26 cellular contexts compared by ENCODE assay signal in genomic region chr22:35335468-35335867, GRCh38. TPM values are rescaled to one million over a fixed set of nuclear protein-coding genes. Genes with fewer than 3 reads are reported as not detected.
DNase-seq lines count a peak whose midpoint lies in the region; ATAC-seq and TF ChIP-seq lines count a peak whose summit lies in the region.
"Had no signal": no experiment of that assay in that cellular context is flagged by ENCODE, and none has a peak within 500 bp of the region (broad histone marks: within the 10 kb centered on the region; RNA-seq: fewer than 3 reads in every experiment).

No MANE protein-coding gene starts in this region.

- peaks cover 14% of the 10 kb centered on the region for H3K36me3 ChIP-seq in PC-9 (ENCODE audit: low read depth)
- H3K36me3 ChIP-seq: HAP-1 had no signal

- no peaks in the 10 kb centered on the region; the same call in 1 of the 2 replicates for H4K20me1 ChIP-seq in PC-9 (ENCODE audit: insufficient read depth)

- no peak overlapping the region for H3K27ac ChIP-seq in PC-9
- H3K27ac ChIP-seq: esophagus squamous epithelium, right lobe of liver had no signal

- peaks cover 7% of the 10 kb centered on the region in 2 donors for H3K36me3 Mint-ChIP-seq in activated naive CD4-positive, alpha-beta T cell treated with anti-CD3 and anti-CD28 coated beads, Interleukin-2, amount 50 U/mL, for 72 hours
- H3K36me3 Mint-ChIP-seq in activated naive CD4-positive, alpha-beta T cell treated with anti-CD3 and anti-CD28 coated beads for 36 hours (ENCODE audit: low read depth) = peaks cover 31% of the 10 kb centered on the region
- peaks cover 27% of the 10 kb centered on the region for H3K36me3 Mint-ChIP-seq in central memory CD8-positive, alpha-beta T cell (ENCODE audit: insufficient read depth)
- peaks cover 79% of the 10 kb centered on the region for H3K36me3 Mint-ChIP-seq in stimulated activated memory B cell treated with anti-CD40 and anti-IgM and Interleukin-4, amounts not matched to agents 10 μg/mL and 1 μg/mL and 100 μg/mL, for 72 hours

- H2AFZ ChIP-seq in PC-9 = no peak overlapping the region

- no TSS peak for BruUV-seq in PC-9 (replicated peaks; lab: Mats Ljungman, UMichigan)

- H3K4me3 ChIP-seq in PC-9 = no peak overlapping the region
- H3K4me3 ChIP-seq: esophagus squamous epithelium, HAP-1, right lobe of liver had no signal

- H3K79me2 ChIP-seq in PC-9 (ENCODE audit: low read depth) = no peaks in the 10 kb centered on the region

- no peaks in the 10 kb centered on the region for H3K9me2 ChIP-seq in PC-9 (ENCODE audit: insufficient read depth)

- TF ChIP-seq CTCF in PC-9 (conservative IDR thresholded peaks at IDR 0.05) = no peak

- no peak for DNase-seq in activated naive CD4-positive, alpha-beta T cell treated with anti-CD3 and anti-CD28 coated beads, Interleukin-2, amount 50 U/mL, for 72 hours (ENCODE audit: low spot score in 2 of 2)
- no peak for DNase-seq in activated naive CD4-positive, alpha-beta T cell treated with anti-CD3 and anti-CD28 coated beads for 36 hours
- peak; percentile 36 to 61 for DNase-seq in PC-9
- DNase-seq in central memory CD8-positive, alpha-beta T cell (ENCODE audit: low spot score in 2 of 2) = no peak
- no peak for DNase-seq in NCI-H2081 treated with DMSO at 0.1 percent for 48 hours (lab: John Stamatoyannopoulos, UW)
- DNase-seq: activated CD4-positive, alpha-beta T cell treated with anti-CD3 and anti-CD28 coated beads for 36 hours; activated T-cell treated with anti-CD3 and anti-CD28 coated beads, Interleukin-2, amount 50 U/mL, for 1 hour; caudate nucleus; COR-L47; effector CD4-positive, alpha-beta T cell; EL; esophagus squamous epithelium; glutamatergic neuron; KG1; NCI-H1092; NCI-H524 treated with DMSO at 0.1 percent for 48 hours; occipital lobe; right lobe of liver; SHP77 treated with DMSO at 0.1 percent for 48 hours; stimulated activated naive CD8-positive, alpha-beta T cell treated with anti-CD3 and anti-CD28 coated beads, Interleukin-15, amount 100 ng/mL, for 72 hours; T1000; trophoblast cell had no signal

- no peak overlapping the region for H3K4me3 Mint-ChIP-seq in activated naive CD4-positive, alpha-beta T cell treated with anti-CD3 and anti-CD28 coated beads for 36 hours
- no peak overlapping the region for H3K4me3 Mint-ChIP-seq in central memory CD8-positive, alpha-beta T cell
- no peak overlapping the region for H3K4me3 Mint-ChIP-seq in stimulated activated memory B cell treated with anti-CD40 and anti-IgM and Interleukin-4, amounts not matched to agents 10 μg/mL and 1 μg/mL and 100 μg/mL, for 72 hours
- H3K4me3 Mint-ChIP-seq: activated CD4-positive, alpha-beta T cell treated with anti-CD3 and anti-CD28 coated beads for 36 hours; stimulated activated naive CD8-positive, alpha-beta T cell treated with anti-CD3 and anti-CD28 coated beads, Interleukin-15, amount 100 ng/mL, for 72 hours had no signal

- H3K4me1 Mint-ChIP-seq in activated naive CD4-positive, alpha-beta T cell treated with anti-CD3 and anti-CD28 coated beads for 36 hours (ENCODE audit: low read depth) = peaks cover 17% of the 10 kb centered on the region
- peaks cover 11% of the 10 kb centered on the region for H3K4me1 Mint-ChIP-seq in central memory CD8-positive, alpha-beta T cell
- H3K4me1 Mint-ChIP-seq in stimulated activated memory B cell treated with anti-CD40 and anti-IgM and Interleukin-4, amounts not matched to agents 10 μg/mL and 1 μg/mL and 100 μg/mL, for 72 hours = peaks cover 39% of the 10 kb centered on the region

- H3K4me2 ChIP-seq in PC-9 = no peak overlapping the region

- 0 out of 2 replicates have a peak, but pooled peaks cover 4% of the 10 kb centered on the region for H3K4me1 ChIP-seq in PC-9 (replicated peaks; ENCODE audit: insufficient read depth)
- H3K4me1 ChIP-seq: HAP-1 had no signal

- CTCF ChIA-PET in activated naive CD4-positive, alpha-beta T cell treated with anti-CD3 and anti-CD28 coated beads for 36 hours (lab: Charles Lee) = interaction anchor here (0.6 to 1.0 kb wide), 2 partner anchors 9 to 16 kb away, joined by 4 to 5 read pairs; no protein-coding TSS in a partner anchor
- CTCF ChIA-PET in PC-9 (lab: Charles Lee) = no interaction called here

- no peaks in the 10 kb centered on the region for H3K27me3 ChIP-seq in PC-9 (ENCODE audit: insufficient read depth, low read depth)
- H3K27me3 ChIP-seq: esophagus squamous epithelium, right lobe of liver had no signal

- POLR2A ChIA-PET in PC-9 (lab: Charles Lee; ENCODE audit: unreplicated experiment) = no interaction called here

- no peak for ATAC-seq in activated naive CD4-positive, alpha-beta T cell treated with anti-CD3 and anti-CD28 coated beads, Interleukin-2, amount 50 U/mL, for 72 hours
- no peak for ATAC-seq in central memory CD8-positive, alpha-beta T cell (replicated peaks; ENCODE audit: extremely low read depth, poor library complexity, severe bottlenecking)
- no peak for ATAC-seq in stimulated activated memory B cell treated with anti-CD40 and anti-IgM and Interleukin-4, amounts not matched to agents 10 μg/mL and 1 μg/mL and 100 μg/mL, for 72 hours
- ATAC-seq in HG02973 (IDR thresholded peaks at IDR 0.05; ENCODE audit: unreplicated experiment) = no peak
- ATAC-seq in GM18867 (IDR thresholded peaks at IDR 0.05; ENCODE audit: unreplicated experiment) = no peak
- ATAC-seq: activated CD4-positive, alpha-beta T cell treated with anti-CD3 and anti-CD28 coated beads for 36 hours; stimulated activated naive CD8-positive, alpha-beta T cell treated with anti-CD3 and anti-CD28 coated beads, Interleukin-15, amount 100 ng/mL, for 72 hours had no signal

- intact Hi-C loops in activated naive CD4-positive, alpha-beta T cell treated with anti-CD3 and anti-CD28 coated beads for 36 hours (cut with micrococcal nuclease) = no loop called here
- intact Hi-C loops in PC-9 (cut with micrococcal nuclease; ENCODE audit: unreplicated experiment) = no loop called here

- no peaks in the 10 kb centered on the region for H3K27me3 Mint-ChIP-seq in activated naive CD4-positive, alpha-beta T cell treated with anti-CD3 and anti-CD28 coated beads for 36 hours (ENCODE audit: low read depth)
- no peaks in the 10 kb centered on the region for H3K27me3 Mint-ChIP-seq in central memory CD8-positive, alpha-beta T cell
- no peaks in the 10 kb centered on the region for H3K27me3 Mint-ChIP-seq in stimulated activated memory B cell treated with anti-CD40 and anti-IgM and Interleukin-4, amounts not matched to agents 10 μg/mL and 1 μg/mL and 100 μg/mL, for 72 hours
- H3K27me3 Mint-ChIP-seq: activated CD4-positive, alpha-beta T cell treated with anti-CD3 and anti-CD28 coated beads for 36 hours; stimulated activated naive CD8-positive, alpha-beta T cell treated with anti-CD3 and anti-CD28 coated beads, Interleukin-15, amount 100 ng/mL, for 72 hours had no signal

- peaks cover 3% of the 10 kb centered on the region; the same call in 1 of the 2 replicates for H3F3A ChIP-seq in PC-9 (ENCODE audit: insufficient read depth, low read depth)

- H3K9me3 Mint-ChIP-seq in activated naive CD4-positive, alpha-beta T cell treated with anti-CD3 and anti-CD28 coated beads, Interleukin-2, amount 50 U/mL, for 72 hours = no peaks in the 10 kb centered on the region
- H3K9me3 Mint-ChIP-seq in activated naive CD4-positive, alpha-beta T cell treated with anti-CD3 and anti-CD28 coated beads for 36 hours = no peaks in the 10 kb centered on the region
- no peaks in the 10 kb centered on the region for H3K9me3 Mint-ChIP-seq in central memory CD8-positive, alpha-beta T cell
- no peaks in the 10 kb centered on the region for H3K9me3 Mint-ChIP-seq in stimulated activated memory B cell treated with anti-CD40 and anti-IgM and Interleukin-4, amounts not matched to agents 10 μg/mL and 1 μg/mL and 100 μg/mL, for 72 hours
- H3K9me3 Mint-ChIP-seq: stimulated activated naive CD8-positive, alpha-beta T cell treated with anti-CD3 and anti-CD28 coated beads, Interleukin-15, amount 100 ng/mL, for 72 hours had no signal

- peak overlapping the region; percentile 46 to 52 for H3K27ac Mint-ChIP-seq in activated naive CD4-positive, alpha-beta T cell treated with anti-CD3 and anti-CD28 coated beads, Interleukin-2, amount 50 U/mL, for 72 hours
- H3K27ac Mint-ChIP-seq in activated naive CD4-positive, alpha-beta T cell treated with anti-CD3 and anti-CD28 coated beads for 36 hours = no peak overlapping the region
- peak overlapping the region; percentile 27 for H3K27ac Mint-ChIP-seq in central memory CD8-positive, alpha-beta T cell (ENCODE audit: low read depth)
- H3K27ac Mint-ChIP-seq in stimulated activated memory B cell treated with anti-CD40 and anti-IgM and Interleukin-4, amounts not matched to agents 10 μg/mL and 1 μg/mL and 100 μg/mL, for 72 hours = peak overlapping the region; percentile 24
- H3K27ac Mint-ChIP-seq: activated CD4-positive, alpha-beta T cell treated with anti-CD3 and anti-CD28 coated beads for 36 hours had no signal

- no peaks in the 10 kb centered on the region for H3K9me3 ChIP-seq in PC-9 (ENCODE audit: insufficient read depth, low read depth)
- H3K9me3 ChIP-seq: esophagus squamous epithelium, HAP-1, right lobe of liver had no signal

RNA-seq across cellular contexts. Expression of gene TOM1, which starts 35.8 kb away (rescaled TPM):
- total RNA-seq in activated naive CD4-positive, alpha-beta T cell treated with anti-CD3 and anti-CD28 coated beads, Interleukin-2, amount 50 U/mL, for 72 hours = 10 to 100 TPM; 28.5 to 56.7 TPM
- 10 to 100 TPM; 25.8 to 26.3 TPM for total RNA-seq in activated naive CD4-positive, alpha-beta T cell treated with anti-CD3 and anti-CD28 coated beads for 36 hours
- total RNA-seq in PC-9 (2021) = 43.6 and 45.1 TPM in 2 replicates

RNA-seq across cellular contexts. Expression of gene HMOX1, which starts 45.4 kb away (rescaled TPM):
- total RNA-seq in activated naive CD4-positive, alpha-beta T cell treated with anti-CD3 and anti-CD28 coated beads, Interleukin-2, amount 50 U/mL, for 72 hours = under 1 TPM; 0.14 to 0.48 TPM
- under 1 TPM; 0.15 to 0.21 TPM for total RNA-seq in activated naive CD4-positive, alpha-beta T cell treated with anti-CD3 and anti-CD28 coated beads for 36 hours
- 18.4 and 23.7 TPM in 2 replicates for total RNA-seq in PC-9 (2021)

Comparison
In these comparisons a context has a peak if more than half of its experiments do, and no peak if none do; other contexts are left out.
1. DNase-seq: peak in PC-9 (2 of 2); none in activated naive CD4-positive, alpha-beta T cell treated with anti-CD3 and anti-CD28 coated beads, Interleukin-2, amount 50 U/mL, for 72 hours (0 of 2), activated naive CD4-positive, alpha-beta T cell treated with anti-CD3 and anti-CD28 coated beads for 36 hours (single experiment), central memory CD8-positive, alpha-beta T cell (0 of 2) and NCI-H2081 treated with DMSO at 0.1 percent for 48 hours (single experiment).
2. RNA of gene HMOX1, which starts 45.4 kb away (total RNA-seq): 18.4 to 23.7 TPM in PC-9; 0.14 to 0.48 TPM in activated naive CD4-positive, alpha-beta T cell treated with anti-CD3 and anti-CD28 coated beads, Interleukin-2, amount 50 U/mL, for 72 hours and 0.15 to 0.21 TPM in activated naive CD4-positive, alpha-beta T cell treated with anti-CD3 and anti-CD28 coated beads for 36 hours; every median in the first group is over 10 times any median in the second.